8 cellular contexts compared by ENCODE assay signal in the genomic region with DNA sequence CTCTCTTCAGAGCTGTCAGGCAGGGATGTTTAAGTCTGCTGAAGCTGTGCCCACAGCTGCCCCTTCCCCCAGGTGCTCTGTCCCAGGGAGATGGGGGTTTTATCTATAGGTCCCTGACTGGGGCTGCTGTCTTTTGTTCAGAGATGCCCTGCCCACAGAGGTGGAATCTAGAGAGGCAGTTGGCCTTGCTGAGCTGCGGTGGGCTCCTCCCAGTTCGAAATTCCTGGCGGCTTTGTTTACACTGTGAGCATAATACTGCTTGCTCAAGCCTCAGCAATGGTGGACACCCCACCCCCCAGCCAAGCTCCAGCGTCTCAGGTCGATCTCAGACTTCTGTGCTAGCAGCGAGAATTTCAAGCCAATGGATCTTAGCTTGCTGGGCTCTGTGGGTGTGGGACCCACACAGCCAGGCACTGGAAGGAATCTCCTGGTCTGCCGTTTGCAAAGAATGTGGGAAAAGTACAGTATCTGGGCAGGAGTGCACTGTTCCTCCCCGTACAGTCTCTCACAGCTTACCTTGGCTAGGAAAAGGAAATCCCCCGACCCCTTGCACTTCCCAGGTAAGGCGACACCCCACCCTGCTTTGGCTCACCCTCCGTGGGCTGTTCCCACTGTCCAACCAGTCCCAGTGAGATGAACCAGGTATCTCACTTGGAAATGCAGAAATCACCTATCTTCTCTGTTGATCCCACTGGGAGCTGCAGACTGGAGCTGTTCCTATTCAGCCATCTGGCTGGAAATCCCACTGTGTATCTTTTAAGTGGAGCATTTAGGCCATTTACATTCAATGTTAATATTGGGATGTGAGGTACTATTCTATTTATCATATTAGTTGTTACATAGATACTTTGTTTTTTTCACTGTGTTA. TPM values are rescaled to one million over a fixed set of nuclear protein-coding genes. Genes with fewer than 3 reads are reported as not detected.
DNase-seq lines count a peak whose midpoint lies in the region; TF ChIP-seq lines count a peak whose summit lies in the region.
"Not testable (repeated sequence)": the region's sequence is repeated elsewhere in the genome, so short reads cannot be mapped to it uniquely, and the experiment has no call there.

No MANE protein-coding gene starts in this region.

- not testable (repeated sequence) for H3K36me3 Mint-ChIP-seq in H9 (ENCODE audit: insufficient read depth in 1 of 3, low read depth in 3 of 3); progenitor cell of endocrine pancreas (ENCODE audit: insufficient read depth)

- H3K27ac ChIP-seq in H9 (ENCODE audit: insufficient read length, low read depth, low read length) = not testable (repeated sequence)
- H3K27ac ChIP-seq in SJCRH30 = peak overlapping the region; percentile 11; the same call in 1 of the 2 replicates

- H3K79me1 ChIP-seq in H9 (ENCODE audit: insufficient read depth, low read depth, low read length, poor library complexity, severe bottlenecking) = not testable (repeated sequence)

- not testable (repeated sequence) for H2AK5ac ChIP-seq in H9 (ENCODE audit: insufficient read length, low read length)

- H3K36me3 ChIP-seq in SJCRH30 = not testable (repeated sequence)

- peak overlapping the region; percentile 83 for H3K18ac ChIP-seq in H9 (ENCODE audit: insufficient read length, low read depth, low read length)

- H3K4me1 Mint-ChIP-seq in H9 (peaks cover 19 to 20% of the 10 kb centered on the region in 2 experiments), progenitor cell of endocrine pancreas (ENCODE audit: low read depth) (peaks cover 19% of the 10 kb centered on the region)

- not testable (repeated sequence) for H3K56ac ChIP-seq in H9 (ENCODE audit: insufficient read length, low read depth, low read length)

- not testable (repeated sequence) for H3K23ac ChIP-seq in H9 (ENCODE audit: insufficient read length, low read depth, low read length)

- not testable (repeated sequence) for H3K9me3 Mint-ChIP-seq in H9
- H3K9me3 Mint-ChIP-seq in progenitor cell of endocrine pancreas (ENCODE audit: low read depth) = peaks cover 29% of the 10 kb centered on the region

- H4K91ac ChIP-seq in H9 (ENCODE audit: insufficient read length, low read depth, low read length) = not testable (repeated sequence)

- DNase-seq in A172 (ENCODE audit: low spot score) (peak; percentile 72), H9 (peak; percentile 72), NCI-H146 (lab: John Stamatoyannopoulos, UW) (peak; percentile 38), SJCRH30 (peak; percentile 70), cardiac fibroblast (ENCODE audit: low read depth in 2 of 2) (peak; percentile 33 to 53), glomerular visceral epithelial cell (ENCODE audit: extremely low spot score) (peak; percentile 42), left kidney (ENCODE audit: low read depth, low spot score) (peak; percentile 68), progenitor cell of endocrine pancreas (ENCODE audit: low spot score, unreplicated experiment) (peak; percentile 54)

- not testable (repeated sequence) for H4K5ac ChIP-seq in H9 (ENCODE audit: insufficient read length, low read depth, low read length)

- H2BK20ac ChIP-seq in H9 (ENCODE audit: low read depth, low read length, poor library complexity, severe bottlenecking) = not testable (repeated sequence)

- not testable (repeated sequence) for H3K4me1 ChIP-seq in H9 (ENCODE audit: insufficient read depth, low read length); SJCRH30

- H3K79me2 ChIP-seq in H9 (ENCODE audit: insufficient read depth, low read length) = not testable (repeated sequence)

- not testable (repeated sequence) for H2BK15ac ChIP-seq in H9 (ENCODE audit: low read depth, low read length)

- not testable (repeated sequence) for H3K23me2 ChIP-seq in H9 (ENCODE audit: insufficient read length, low read depth, low read length, poor library complexity, severe bottlenecking)

- H2AFZ ChIP-seq in H9 (ENCODE audit: low read length) = not testable (repeated sequence)

- H3K4me2 ChIP-seq in H9 (ENCODE audit: insufficient read depth, insufficient read length, low read length) = peak overlapping the region; percentile 46

- no CpG with 5 or more reads among the region's 11 CpGs for WGBS in H9 (ENCODE audit: extremely low coverage, insufficient read length, low lambda C conversion rate)

- H3K9me3 ChIP-seq in H9 (ENCODE audit: control insufficient read depth, low read depth, low read length) = not testable (repeated sequence)
- H3K9me3 ChIP-seq in SJCRH30 (replicated peaks) = peaks cover 14% of the 10 kb centered on the region; the same call in 1 of the 2 replicates

- H3K14ac ChIP-seq in H9 (ENCODE audit: insufficient read depth, low read length) = peak overlapping the region; percentile 97

- H3K4me3 Mint-ChIP-seq in H9 = peak overlapping the region; percentile 58 to 65
- H3K4me3 Mint-ChIP-seq in progenitor cell of endocrine pancreas (ENCODE audit: low read depth) = peak overlapping the region; percentile 65

- H4K20me1 ChIP-seq in H9 (ENCODE audit: control insufficient read depth, insufficient read depth, insufficient read length) = not testable (repeated sequence)

- H4K8ac ChIP-seq in H9 (replicated peaks; ENCODE audit: insufficient read length, low read depth, low read length) = not testable (repeated sequence)

- H3K27me3 ChIP-seq in H9 (ENCODE audit: insufficient read depth, low read length); SJCRH30: not testable (repeated sequence)

- H2BK120ac ChIP-seq in H9 (ENCODE audit: low read depth, low read length, poor library complexity, severe bottlenecking) = not testable (repeated sequence)

- not testable (repeated sequence) for H2BK5ac ChIP-seq in H9 (ENCODE audit: insufficient read length, low read length)

- not testable (repeated sequence) for H3K4ac ChIP-seq in H9 (ENCODE audit: low read depth, low read length)

- not testable (repeated sequence) for TF ChIP-seq CTCF in H9 (conservative IDR thresholded peaks at IDR 0.05); cardiac fibroblast (IDR thresholded peaks at IDR 0.05; ENCODE audit: low read depth, low read length); progenitor cell of endocrine pancreas (IDR thresholded peaks at IDR 0.05; ENCODE audit: unreplicated experiment)

- H3K27me3 Mint-ChIP-seq in H9 (ENCODE audit: low read depth); progenitor cell of endocrine pancreas: not testable (repeated sequence)

- H3T11ph ChIP-seq in H9 (ENCODE audit: low read length) = not testable (repeated sequence)

- H3K27ac Mint-ChIP-seq in H9 (peak overlapping the region; percentile 86 to 97 (median 95); a peak in 6 of 7 replicates), progenitor cell of endocrine pancreas (peak overlapping the region; percentile 97)

- not testable (repeated sequence) for H2BK12ac ChIP-seq in H9 (ENCODE audit: insufficient read length, low read depth, low read length)

- H3K9ac ChIP-seq in H9 (ENCODE audit: extremely low read depth, insufficient read length, low read length) = peak overlapping the region; percentile 30

- H3K4me3 ChIP-seq in SJCRH30 (peak overlapping the region; percentile 53), cardiac fibroblast (replicated peaks in 1 of 2; ENCODE audit: low read depth in 2 of 2, low read length in 2 of 2) (peak overlapping the region in 1 of 2 donors; percentile 15)

RNA-seq across cellular contexts. Expression of a gene that starts 24.9 kb away (rescaled TPM):
- 26.7 and 28.3 TPM in 2 replicates for total RNA-seq in A172 (2014; rRNA removed; shearing (Covaris generic))
- total RNA-seq in H9 (2021) (0.22 and 0.26 TPM in 2 replicates), progenitor cell of endocrine pancreas (3.3 and 3.5 TPM in 2 replicates)
- total RNA-seq in SJCRH30 (2014; rRNA removed; shearing (Covaris generic)) = 11.7 and 15.4 TPM in 2 replicates

RNA-seq across cellular contexts. Expression of a gene that starts 34.9 kb away (rescaled TPM):
- 135 and 234 TPM in 2 replicates for total RNA-seq in A172 (2014; rRNA removed; shearing (Covaris generic))
- total RNA-seq in H9 (2021) = 102 and 103 TPM in 2 replicates
- 198 and 203 TPM in 2 replicates for total RNA-seq in SJCRH30 (2014; rRNA removed; shearing (Covaris generic))
- total RNA-seq in progenitor cell of endocrine pancreas = 58.9 and 60.9 TPM in 2 replicates
